In genomic region chr9:129220771-129221170, GRCh38 we compare ENCODE assay signal across 21 cellular contexts. TPM values are rescaled to one million over a fixed set of nuclear protein-coding genes. Genes with fewer than 3 reads are reported as not detected.
DNase-seq lines count a peak whose midpoint lies in the region; ATAC-seq and TF ChIP-seq lines count a peak whose summit lies in the region.
"Had no signal": no experiment of that assay in that cellular context is flagged by ENCODE, and none has a peak within 500 bp of the region (broad histone marks: within the 10 kb centered on the region; RNA-seq: fewer than 3 reads in every experiment).

No MANE protein-coding gene starts in this region.

- H3K9me3 ChIP-seq in DOHH2 (ENCODE audit: control insufficient read depth, insufficient read depth, low read length) = no peaks in the 10 kb centered on the region
- no peaks in the 10 kb centered on the region for H3K9me3 ChIP-seq in neural progenitor cell (ENCODE audit: low read depth)
- H3K9me3 ChIP-seq in upper lobe of right lung = no peaks in the 10 kb centered on the region
- H3K9me3 ChIP-seq: breast epithelium, mucosa of descending colon, neutrophil, psoas muscle had no signal

- H3K36me3 ChIP-seq in DOHH2 (ENCODE audit: control insufficient read depth, low read length) = no peaks in the 10 kb centered on the region
- H3K36me3 ChIP-seq in neural progenitor cell = no peaks in the 10 kb centered on the region
- H3K36me3 ChIP-seq in upper lobe of right lung = no peaks in the 10 kb centered on the region
- H3K36me3 ChIP-seq: breast epithelium, neutrophil had no signal

- H3K9ac ChIP-seq in neural progenitor cell = no peak overlapping the region

- peaks cover 13% of the 10 kb centered on the region for H3K4me1 Mint-ChIP-seq in activated T-helper 17 cell treated with anti-CD3 and anti-CD28 coated beads, Interleukin-2, amount 50 U/mL, for 72 hours
- H3K4me1 Mint-ChIP-seq in neural progenitor cell = peaks cover 49% of the 10 kb centered on the region

- H3K4me1 ChIP-seq in DOHH2 (ENCODE audit: control insufficient read depth, low read length) (peaks cover 14% of the 10 kb centered on the region), neural progenitor cell (peaks cover 15% of the 10 kb centered on the region), upper lobe of right lung (peaks cover 11% of the 10 kb centered on the region)
- H3K4me1 ChIP-seq: breast epithelium, psoas muscle had no signal

- H3K4me3 Mint-ChIP-seq in activated T-helper 17 cell treated with anti-CD3 and anti-CD28 coated beads, Interleukin-2, amount 50 U/mL, for 72 hours = no peak overlapping the region
- no peak overlapping the region for H3K4me3 Mint-ChIP-seq in neural progenitor cell

- no peak overlapping the region for H3K27ac ChIP-seq in DOHH2 (ENCODE audit: low read depth, low read length)
- no peak overlapping the region for H3K27ac ChIP-seq in neural progenitor cell
- H3K27ac ChIP-seq in upper lobe of right lung = no peak overlapping the region
- H3K27ac ChIP-seq: breast epithelium, coronary artery, neutrophil, psoas muscle had no signal

- intact Hi-C loops in upper lobe of right lung (cut with DNase I) = no loop called here

- H3K4me2 ChIP-seq in DOHH2 (ENCODE audit: low read length) (peak overlapping the region; percentile 35), neural progenitor cell (no peak overlapping the region)

- no peaks in the 10 kb centered on the region for H3F3A ChIP-seq in DOHH2 (ENCODE audit: control insufficient read depth, insufficient read depth)
- peaks cover 4% of the 10 kb centered on the region for H3F3A ChIP-seq in neural progenitor cell (ENCODE audit: low read depth)

- no peak overlapping the region for H2AFZ ChIP-seq in neural progenitor cell (replicated peaks)

- H3K36me3 Mint-ChIP-seq in activated T-helper 17 cell treated with anti-CD3 and anti-CD28 coated beads, Interleukin-2, amount 50 U/mL, for 72 hours (ENCODE audit: low read depth) = no peaks in the 10 kb centered on the region
- H3K36me3 Mint-ChIP-seq in neural progenitor cell = no peaks in the 10 kb centered on the region

- peak overlapping the region; percentile 28 for H3K27ac Mint-ChIP-seq in activated T-helper 17 cell treated with anti-CD3 and anti-CD28 coated beads, Interleukin-2, amount 50 U/mL, for 72 hours
- peak overlapping the region; percentile 10 for H3K27ac Mint-ChIP-seq in neural progenitor cell
- H3K27ac Mint-ChIP-seq: activated T-helper 2 cell treated with anti-CD3 and anti-CD28 coated beads, Interferon-gamma antibody, Interleukin-2, Interleukin-4, amounts not matched to agents 10 μg/mL and 5 μg/mL and 100 μg/mL, durations not matched to agents 14 hours and 24 hours and 36 hours had no signal

- H3K4me3 ChIP-seq in DOHH2 (ENCODE audit: low read length) (no peak overlapping the region), neural progenitor cell (no peak overlapping the region), upper lobe of right lung (no peak overlapping the region)
- H3K4me3 ChIP-seq: breast epithelium, coronary artery, mucosa of descending colon, psoas muscle had no signal

- H4K20me1 ChIP-seq in DOHH2 (ENCODE audit: control insufficient read depth, insufficient read depth, low read depth, low read length) (no peaks in the 10 kb centered on the region), neural progenitor cell (ENCODE audit: low read depth) (no peaks in the 10 kb centered on the region)

- H3K27me3 ChIP-seq in DOHH2 (ENCODE audit: control insufficient read depth, low read length) = no peaks in the 10 kb centered on the region
- H3K27me3 ChIP-seq in neural progenitor cell = no peaks in the 10 kb centered on the region
- H3K27me3 ChIP-seq in upper lobe of right lung = no peaks in the 10 kb centered on the region
- H3K27me3 ChIP-seq: breast epithelium, neutrophil had no signal

- DNase-seq in neural progenitor cell (ENCODE audit: low spot score) = no peak
- DNase-seq in DMS153 treated with DMSO at 0.1 percent for 48 hours (lab: John Stamatoyannopoulos, UW; ENCODE audit: unreplicated experiment) = no peak
- DNase-seq in upper lobe of right lung = no peak
- DNase-seq: COR-L47, EL, H7, IMR-90, islet precursor cell, mucosa of descending colon, NCI-H2081 treated with DMSO at 0.1 percent for 48 hours, NCI-H510A had no signal

- TF ChIP-seq CTCF in DOHH2 (IDR thresholded peaks at IDR 0.05; ENCODE audit: low read depth, low read length, poor library complexity, severe bottlenecking) = no peak
- no peak for TF ChIP-seq CTCF in neural progenitor cell (IDR thresholded peaks at IDR 0.05)
- TF ChIP-seq CTCF in upper lobe of right lung (IDR thresholded peaks at IDR 0.05) = no peak

- peak; percentile 25 for ATAC-seq in HG03108 (IDR thresholded peaks at IDR 0.05; ENCODE audit: unreplicated experiment)
- ATAC-seq in activated T-helper 17 cell treated with anti-CD3 and anti-CD28 coated beads, Interleukin-2, amount 50 U/mL, for 72 hours (replicated peaks) = no peak
- no peak for ATAC-seq in HG03280 (IDR thresholded peaks at IDR 0.05; ENCODE audit: unreplicated experiment)
- ATAC-seq in upper lobe of right lung = no peak
- ATAC-seq: psoas muscle, SK-N-SH treated with all-trans-retinoic acid at 6 μM for 48 hours had no signal

- H3K27me3 Mint-ChIP-seq in activated T-helper 17 cell treated with anti-CD3 and anti-CD28 coated beads, Interleukin-2, amount 50 U/mL, for 72 hours = no peaks in the 10 kb centered on the region
- H3K27me3 Mint-ChIP-seq in neural progenitor cell (ENCODE audit: insufficient read depth, low read depth) = peaks cover 29% of the 10 kb centered on the region

- H3K79me2 ChIP-seq in DOHH2 (ENCODE audit: control insufficient read depth, low read length) = no peaks in the 10 kb centered on the region
- no peaks in the 10 kb centered on the region for H3K79me2 ChIP-seq in neural progenitor cell (ENCODE audit: low read depth)

- H3K9me3 Mint-ChIP-seq in activated T-helper 17 cell treated with anti-CD3 and anti-CD28 coated beads, Interleukin-2, amount 50 U/mL, for 72 hours = no peaks in the 10 kb centered on the region
- H3K9me3 Mint-ChIP-seq in neural progenitor cell = no peaks in the 10 kb centered on the region
- H3K9me3 Mint-ChIP-seq: activated T-helper 2 cell treated with anti-CD3 and anti-CD28 coated beads, Interferon-gamma antibody, Interleukin-2, Interleukin-4, amounts not matched to agents 10 μg/mL and 5 μg/mL and 100 μg/mL, durations not matched to agents 14 hours and 24 hours and 36 hours had no signal

- H3K9me2 ChIP-seq in DOHH2 (replicated peaks; ENCODE audit: control insufficient read depth, low read length) = no peaks in the 10 kb centered on the region

RNA-seq across cellular contexts. Expression of gene IER5L, which starts 42.7 kb away (rescaled TPM):
- total RNA-seq in activated T-helper 17 cell treated with anti-CD3 and anti-CD28 coated beads, Interleukin-2, amount 50 U/mL, for 72 hours = 1 to 10 TPM in 1 of 2 donors, under 1 TPM in 1; 0.67 to 2.2 TPM
- total RNA-seq in neural progenitor cell (ENCODE audit: low replicate concordance) (12.2 and 32.7 TPM in 2 replicates), upper lobe of right lung (9.6 TPM)
